ENCODE assay signal across 18 cellular contexts in the genomic region with DNA sequence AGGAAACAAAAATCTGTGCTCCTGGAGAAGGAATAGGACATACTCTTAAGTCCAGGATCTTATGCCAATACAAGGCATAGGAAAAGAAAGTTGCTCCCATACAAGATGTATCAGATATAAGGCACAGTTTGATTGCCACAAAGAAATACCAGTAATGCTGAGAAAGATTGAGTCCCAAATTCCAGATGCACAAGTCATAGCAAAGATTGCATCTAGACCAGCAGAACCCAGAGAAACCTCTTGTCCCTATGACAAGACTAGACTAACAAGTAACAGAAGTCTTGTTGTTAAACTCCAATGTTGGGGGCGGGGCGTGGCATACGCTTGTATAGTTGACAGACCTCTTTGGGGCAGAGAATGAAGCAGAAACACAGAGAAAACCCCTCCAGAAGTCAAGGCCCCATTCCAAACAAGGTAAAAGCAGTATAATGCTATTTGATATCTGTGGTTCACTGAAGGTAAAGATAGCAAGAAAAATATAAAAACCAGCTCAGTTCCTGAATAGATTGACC.
"Had no signal": no experiment of that assay in that cellular context is flagged by ENCODE, and none has a peak within 500 bp of the region (broad histone marks: within the 10 kb centered on the region; RNA-seq: fewer than 3 reads in every experiment).

No MANE protein-coding gene starts in this region.

- H3K36me3 ChIP-seq: left lung, right atrium auricular region, tibial artery, uterus had no signal

- DNase-seq: activated B cell treated with CpG ODN at 0.5 μM for 24 hours; activated CD4-positive, alpha-beta T cell treated with anti-CD3 and anti-CD28 coated beads for 48 hours; activated gamma-delta T cell treated with Interleukin-2 at 50 U/mL for 16 hours; activated naive CD8-positive, alpha-beta T cell treated with anti-CD3 and anti-CD28 coated beads for 36 hours; hippocampal formation; kidney; left lung; occipital lobe; stimulated activated CD4-positive, alpha-beta T cell treated with anti-CD3 and anti-CD28 coated beads, Interleukin-15, amount 100 ng/mL, for 24 hours; stimulated activated CD4-positive, alpha-beta T cell treated with anti-CD3 and anti-CD28 coated beads, Interleukin-4, amount 100 ng/mL, for 1 hour; stimulated activated naive B cell treated with anti-CD40 and anti-IgM and Interleukin-4, amounts not matched to agents 10 μg/mL and 1 μg/mL and 100 μg/mL, for 72 hours; tibial artery; uterus had no signal

- H3K27me3 Mint-ChIP-seq: activated B cell treated with CpG ODN at 0.5 μM for 24 hours; activated naive CD8-positive, alpha-beta T cell treated with anti-CD3 and anti-CD28 coated beads for 36 hours; memory B cell; natural killer cell treated with Interleukin-12 subunit alpha and Interleukin-12 subunit beta and Interleukin-15 and Interleukin-18, amount 100 ng/mL, for 72 hours; progenitor cell of endocrine pancreas; stimulated activated naive B cell treated with anti-CD40 and anti-IgM and Interleukin-4, amounts not matched to agents 10 μg/mL and 1 μg/mL and 100 μg/mL, for 72 hours had no signal

- ATAC-seq: left lung; natural killer cell treated with Interleukin-12 subunit alpha and Interleukin-12 subunit beta and Interleukin-15 and Interleukin-18, amount 100 ng/mL, for 72 hours; stimulated activated naive B cell treated with anti-CD40 and anti-IgM and Interleukin-4, amounts not matched to agents 10 μg/mL and 1 μg/mL and 100 μg/mL, for 72 hours had no signal

- H3K9me3 Mint-ChIP-seq: activated B cell treated with CpG ODN at 0.5 μM for 24 hours had no signal

- H3K4me3 ChIP-seq: left lung, right atrium auricular region, skin epidermis, tibial artery, uterus had no signal

- H3K27me3 ChIP-seq: left lung, right atrium auricular region, tibial artery, uterus had no signal

- H3K27ac ChIP-seq: left lung, right atrium auricular region, skin epidermis, tibial artery, uterus had no signal

- H3K27ac Mint-ChIP-seq: activated B cell treated with CpG ODN at 0.5 μM for 24 hours; activated naive CD8-positive, alpha-beta T cell treated with anti-CD3 and anti-CD28 coated beads for 36 hours; memory B cell; natural killer cell treated with Interleukin-12 subunit alpha and Interleukin-12 subunit beta and Interleukin-15 and Interleukin-18, amount 100 ng/mL, for 72 hours; progenitor cell of endocrine pancreas; stimulated activated naive B cell treated with anti-CD40 and anti-IgM and Interleukin-4, amounts not matched to agents 10 μg/mL and 1 μg/mL and 100 μg/mL, for 72 hours had no signal

- H3K4me1 ChIP-seq: left lung, right atrium auricular region, tibial artery, uterus had no signal

- H3K36me3 Mint-ChIP-seq: activated naive CD8-positive, alpha-beta T cell treated with anti-CD3 and anti-CD28 coated beads for 36 hours; memory B cell; natural killer cell treated with Interleukin-12 subunit alpha and Interleukin-12 subunit beta and Interleukin-15 and Interleukin-18, amount 100 ng/mL, for 72 hours; stimulated activated naive B cell treated with anti-CD40 and anti-IgM and Interleukin-4, amounts not matched to agents 10 μg/mL and 1 μg/mL and 100 μg/mL, for 72 hours had no signal

- H3K4me3 Mint-ChIP-seq: activated B cell treated with CpG ODN at 0.5 μM for 24 hours; activated naive CD8-positive, alpha-beta T cell treated with anti-CD3 and anti-CD28 coated beads for 36 hours; memory B cell; natural killer cell treated with Interleukin-12 subunit alpha and Interleukin-12 subunit beta and Interleukin-15 and Interleukin-18, amount 100 ng/mL, for 72 hours; stimulated activated naive B cell treated with anti-CD40 and anti-IgM and Interleukin-4, amounts not matched to agents 10 μg/mL and 1 μg/mL and 100 μg/mL, for 72 hours had no signal

- H3K4me1 Mint-ChIP-seq: activated B cell treated with CpG ODN at 0.5 μM for 24 hours; activated naive CD8-positive, alpha-beta T cell treated with anti-CD3 and anti-CD28 coated beads for 36 hours; memory B cell; stimulated activated naive B cell treated with anti-CD40 and anti-IgM and Interleukin-4, amounts not matched to agents 10 μg/mL and 1 μg/mL and 100 μg/mL, for 72 hours had no signal

- H3K9me3 ChIP-seq: left lung, right atrium auricular region, tibial artery, uterus had no signal
